ENCODE assay signal across 21 cellular contexts in genomic region chr15:54579855-54580254, GRCh38.
DNase-seq lines count a peak whose midpoint lies in the region; ATAC-seq, FAIRE-seq and TF ChIP-seq lines count a peak whose summit lies in the region.
"Had no signal": no experiment of that assay in that cellular context is flagged by ENCODE, and none has a peak within 500 bp of the region (broad histone marks: within the 10 kb centered on the region; RNA-seq: fewer than 3 reads in every experiment).

No MANE protein-coding gene starts in this region.

- no peak overlapping the region for H4K5ac ChIP-seq in IMR-90 (ENCODE audit: low read depth, low read length)

- no peak overlapping the region for H3K9ac ChIP-seq in IMR-90 (ENCODE audit: low read depth, low read length)
- H3K9ac ChIP-seq: BLaER1 treated with 17β-estradiol and CSF1 and Interleukin-3, amounts not matched to agents 10 nM and 100 nM had no signal

- H2BK5ac ChIP-seq in IMR-90 (ENCODE audit: low read depth, low read length, poor library complexity, severe bottlenecking) = no peak overlapping the region

- H2AFZ ChIP-seq in IMR-90 (replicated peaks; ENCODE audit: low read length, poor library complexity) = no peak overlapping the region

- H3K79me1 ChIP-seq in IMR-90 (ENCODE audit: low read depth in 1 of 2, low read length in 2 of 2) = no peaks in the 10 kb centered on the region

- H3K27ac Mint-ChIP-seq in stimulated activated effector memory CD8-positive, alpha-beta T cell treated with anti-CD3 and anti-CD28 coated beads, Interleukin-12 subunit alpha, Interleukin-12 subunit beta, amount 100 ng/mL, for 72 hours = no peak overlapping the region
- H3K27ac Mint-ChIP-seq: B cell; CD4-positive, alpha-beta T cell; CD8-positive, alpha-beta T cell had no signal

- FAIRE-seq in A549 (lab: Jason Lieb, UNC) = no peak
- FAIRE-seq: A204.1, D721Med, G401.6, GM12891 had no signal

- no peak for TF ChIP-seq RAD21 in A549 (conservative IDR thresholded peaks at IDR 0.05 in 1 of 2, IDR thresholded peaks at IDR 0.05 in 1 of 2)
- TF ChIP-seq RAD21 in IMR-90 (IDR thresholded peaks at IDR 0.05; ENCODE audit: low read length) = no peak

- H3K36me3 ChIP-seq in IMR-90 (ENCODE audit: control insufficient read depth, insufficient read depth, low read length) (no peaks in the 10 kb centered on the region), esophagus muscularis mucosa (no peaks in the 10 kb centered on the region)
- H3K36me3 ChIP-seq: BLaER1 treated with 17β-estradiol and CSF1 and Interleukin-3, amounts not matched to agents 10 nM and 100 nM had no signal

- H4K8ac ChIP-seq in IMR-90 (ENCODE audit: low read depth in 2 of 2, low read length in 2 of 2) = no peak overlapping the region

- H3K23ac ChIP-seq in IMR-90 (ENCODE audit: low read depth, low read length) = no peak overlapping the region

- no peak for TF ChIP-seq EP300 in A549 (IDR thresholded peaks at IDR 0.05)
- no peak for TF ChIP-seq EP300 in esophagus muscularis mucosa (IDR thresholded peaks at IDR 0.05)

- POLR2A ChIA-PET in A549 (lab: Yijun Ruan, JAX) = no interaction called here
- POLR2A ChIA-PET in IMR-90 (lab: Charles Lee; ENCODE audit: unreplicated experiment) = no interaction called here

- H3K4me3 ChIP-seq in A549 (no peak overlapping the region), IMR-90 (ENCODE audit: insufficient read depth, low read depth, low read length) (no peak overlapping the region), esophagus muscularis mucosa (no peak overlapping the region)
- H3K4me3 ChIP-seq: BLaER1 treated with 17β-estradiol and CSF1 and Interleukin-3, amounts not matched to agents 10 nM and 100 nM had no signal

- CTCF ChIA-PET in A549 (lab: Yijun Ruan, JAX) = no interaction called here
- CTCF ChIA-PET in IMR-90 (lab: Yijun Ruan, JAX) = no interaction called here

- WGBS in A549 (ENCODE audit: missing lambda C conversion rate) = 31% methylated on average over 6 of the region's 6 CpGs
- 58% methylated on average over 2 of the region's 6 CpGs; no CpG with 5 or more reads in 1 of the 2 experiments for WGBS in IMR-90 (ENCODE audit: extremely low coverage in 2 of 2, insufficient read length in 1 of 2), 2 experiments
- 88% methylated on average over 6 of the region's 6 CpGs for WGBS in esophagus muscularis mucosa

- no TSS peak for BruUV-seq in IMR-90 (replicated peaks; lab: Mats Ljungman, UMichigan)

- dilution Hi-C loops in IMR-90 (cut with HindIII; ENCODE audit: low sequenced_read_pairs, unreplicated experiment) = no loop called here

- H3K14ac ChIP-seq in IMR-90 (replicated peaks; ENCODE audit: low read depth, low read length) = no peak overlapping the region

- no peaks in the 10 kb centered on the region for H3K36me3 Mint-ChIP-seq in stimulated activated effector memory CD8-positive, alpha-beta T cell treated with anti-CD3 and anti-CD28 coated beads, Interleukin-12 subunit alpha, Interleukin-12 subunit beta, amount 100 ng/mL, for 72 hours
- H3K36me3 Mint-ChIP-seq: CD8-positive, alpha-beta T cell had no signal

- no peak overlapping the region for H2BK20ac ChIP-seq in IMR-90 (ENCODE audit: low read depth, low read length)

- H4K91ac ChIP-seq in IMR-90 (ENCODE audit: insufficient read depth, low read depth, low read length) = no peak overlapping the region

- H3K9me3 ChIP-seq in A549 (no peaks in the 10 kb centered on the region), IMR-90 (ENCODE audit: control insufficient read depth, insufficient read depth, low read length) (peaks cover 7% of the 10 kb centered on the region; the same call in 1 of the 2 replicates), esophagus muscularis mucosa (peaks cover 0 to 7% (median 3%) of the 10 kb centered on the region in 4 donors)
- H3K9me3 ChIP-seq: BLaER1 treated with 17β-estradiol and CSF1 and Interleukin-3, amounts not matched to agents 10 nM and 100 nM; Caco-2 had no signal

- TF ChIP-seq CTCF in A549 (IDR thresholded peaks at IDR 0.05) = no peak
- TF ChIP-seq CTCF in IMR-90 (conservative IDR thresholded peaks at IDR 0.05; ENCODE audit: low read depth, low read length) = no peak
- TF ChIP-seq CTCF in esophagus muscularis mucosa (IDR thresholded peaks at IDR 0.05) = no peak

- H2BK120ac ChIP-seq in IMR-90 (ENCODE audit: low read depth, low read length) = no peak overlapping the region

- H3K27me3 ChIP-seq in IMR-90 (ENCODE audit: control insufficient read depth, insufficient read depth, low read length) (no peaks in the 10 kb centered on the region), esophagus muscularis mucosa (no peaks in the 10 kb centered on the region)
- H3K27me3 ChIP-seq: BLaER1 treated with 17β-estradiol and CSF1 and Interleukin-3, amounts not matched to agents 10 nM and 100 nM had no signal

- ATAC-seq in A549 = no peak
- ATAC-seq in IMR-90 (ENCODE audit: low read depth) = no peak
- ATAC-seq in stimulated activated effector memory CD8-positive, alpha-beta T cell treated with anti-CD3 and anti-CD28 coated beads, Interleukin-12 subunit alpha, Interleukin-12 subunit beta, amount 100 ng/mL, for 72 hours = no peak
- ATAC-seq: CD8-positive, alpha-beta T cell had no signal

- H3K4me1 ChIP-seq in A549 (no peaks in the 10 kb centered on the region), IMR-90 (ENCODE audit: control insufficient read depth, insufficient read depth, low read length) (no peaks in the 10 kb centered on the region), esophagus muscularis mucosa (no peaks in the 10 kb centered on the region)
- H3K4me1 ChIP-seq: BLaER1 treated with 17β-estradiol and CSF1 and Interleukin-3, amounts not matched to agents 10 nM and 100 nM; Caco-2 had no signal

- H3K4me2 ChIP-seq in A549 (no peak overlapping the region), IMR-90 (ENCODE audit: low read depth, low read length) (no peak overlapping the region)
- H3K4me2 ChIP-seq: BLaER1 treated with 17β-estradiol and CSF1 and Interleukin-3, amounts not matched to agents 10 nM and 100 nM had no signal

- DNase-seq in A549 (ENCODE audit: low read depth in 1 of 2, low spot score in 1 of 2) = no peak
- DNase-seq in IMR-90 = no peak
- DNase-seq in epithelial cell of prostate (ENCODE audit: low read depth, low spot score) = no peak
- no peak for DNase-seq in NCI-H82 (lab: John Stamatoyannopoulos, UW)
- no peak for DNase-seq in stimulated activated effector memory CD8-positive, alpha-beta T cell treated with anti-CD3 and anti-CD28 coated beads, Interleukin-12 subunit alpha, Interleukin-12 subunit beta, amount 100 ng/mL, for 72 hours (ENCODE audit: low spot score in 2 of 2)
- DNase-seq in esophagus muscularis mucosa (ENCODE audit: extremely low spot score) = no peak
- DNase-seq: 8988T; AML-193; Caco-2; Calu3; CD4-positive, alpha-beta T cell; CD8-positive, alpha-beta T cell; DMS79 treated with DMSO at 0.1 percent for 48 hours; GF-D8 had no signal

- no peaks in the 10 kb centered on the region for H3K9me1 ChIP-seq in IMR-90 (ENCODE audit: insufficient read depth, low read length)

- TF ChIP-seq POLR2A in A549 (IDR thresholded peaks at IDR 0.05; ENCODE audit: low read length) (no peak), IMR-90 (IDR thresholded peaks at IDR 0.05; ENCODE audit: low read depth, low read length) (no peak), esophagus muscularis mucosa (IDR thresholded peaks at IDR 0.05; ENCODE audit: low read depth) (no peak)

- H3K27ac ChIP-seq in A549 (no peak overlapping the region), IMR-90 (ENCODE audit: insufficient read depth, low read length) (no peak overlapping the region), epithelial cell of prostate (peak overlapping the region; percentile 54), esophagus muscularis mucosa (replicated peaks in 1 of 4) (no peak overlapping the region)
- H3K27ac ChIP-seq: BLaER1 treated with 17β-estradiol and CSF1 and Interleukin-3, amounts not matched to agents 10 nM and 100 nM; C4-2B had no signal

- no peak overlapping the region for H3K18ac ChIP-seq in IMR-90 (ENCODE audit: low read depth, low read length)

- no peak overlapping the region for H3K56ac ChIP-seq in IMR-90 (ENCODE audit: extremely low read depth, insufficient read depth, low read length)

- no peak overlapping the region for H3K4ac ChIP-seq in IMR-90 (ENCODE audit: low read depth, low read length)

- H3K9me3 Mint-ChIP-seq in stimulated activated effector memory CD8-positive, alpha-beta T cell treated with anti-CD3 and anti-CD28 coated beads, Interleukin-12 subunit alpha, Interleukin-12 subunit beta, amount 100 ng/mL, for 72 hours = peaks cover 5% of the 10 kb centered on the region

- H3K4me3 Mint-ChIP-seq in stimulated activated effector memory CD8-positive, alpha-beta T cell treated with anti-CD3 and anti-CD28 coated beads, Interleukin-12 subunit alpha, Interleukin-12 subunit beta, amount 100 ng/mL, for 72 hours = no peak overlapping the region
- H3K4me3 Mint-ChIP-seq: B cell; CD4-positive, alpha-beta T cell; CD8-positive, alpha-beta T cell had no signal

- no peak overlapping the region for H2AK5ac ChIP-seq in IMR-90 (ENCODE audit: low read depth, low read length)

- H3K4me1 Mint-ChIP-seq in stimulated activated effector memory CD8-positive, alpha-beta T cell treated with anti-CD3 and anti-CD28 coated beads, Interleukin-12 subunit alpha, Interleukin-12 subunit beta, amount 100 ng/mL, for 72 hours = no peaks in the 10 kb centered on the region
- H3K4me1 Mint-ChIP-seq: B cell had no signal

- in situ Hi-C loops in IMR-90 (cut with MboI; ENCODE audit: low sequenced_read_pairs) = no loop called here

- H4K20me1 ChIP-seq in IMR-90 (ENCODE audit: insufficient read depth, low read length) = no peaks in the 10 kb centered on the region
- H4K20me1 ChIP-seq: BLaER1 treated with 17β-estradiol and CSF1 and Interleukin-3, amounts not matched to agents 10 nM and 100 nM had no signal

- H2BK15ac ChIP-seq in IMR-90 (ENCODE audit: low read depth, low read length) = no peak overlapping the region

- intact Hi-C loops in IMR-90 (cut with micrococcal nuclease) (no loop called here), esophagus muscularis mucosa (cut with DNase I) (no loop called here)

- H2AK9ac ChIP-seq in IMR-90 (replicated peaks; ENCODE audit: low read depth, low read length, poor library complexity) = no peak overlapping the region

TF ChIP-seq in A549, 52 proteins besides CTCF, POLR2A, EP300 and RAD21 (continues in another document):
- TF ChIP-seq KDM1A (IDR thresholded peaks at IDR 0.05; ENCODE audit: low read depth) (no peak), FOXS1 (CRISPR knock-in tag; IDR thresholded peaks at IDR 0.05) (no peak), MYC (IDR thresholded peaks at IDR 0.05; ENCODE audit: borderline replicate concordance, low read length) (no peak)

TF ChIP-seq in IMR-90, 13 proteins besides CTCF, POLR2A, EP300 and RAD21 (continues in another document):
- TF ChIP-seq USF2 (IDR thresholded peaks at IDR 0.05; ENCODE audit: low read depth, low read length) = no peak
- TF ChIP-seq MAFK (IDR thresholded peaks at IDR 0.05; ENCODE audit: low read depth, low read length) = peak; percentile 62
- no peak for TF ChIP-seq NFE2L2 (IDR thresholded peaks at IDR 0.05; ENCODE audit: low read depth, low read length)
